In genomic region chr1:40390857-40391256, GRCh38 we compare ENCODE assay signal across 2 cellular contexts.
TF ChIP-seq lines count a peak whose summit lies in the region.

No MANE protein-coding gene starts in this region.

TF ChIP-seq in liver, 16 proteins besides CTCF, POLR2A, EP300 and RAD21:
- TF ChIP-seq, protein P1, sequence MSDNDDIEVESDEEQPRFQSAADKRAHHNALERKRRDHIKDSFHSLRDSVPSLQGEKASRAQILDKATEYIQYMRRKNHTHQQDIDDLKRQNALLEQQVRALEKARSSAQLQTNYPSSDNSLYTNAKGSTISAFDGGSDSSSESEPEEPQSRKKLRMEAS (IDR thresholded peaks at IDR 0.05) = no peak
- no peak for TF ChIP-seq FOXA2 (IDR thresholded peaks at IDR 0.05)
- no peak for TF ChIP-seq YY1 (IDR thresholded peaks at IDR 0.05)
- no peak for TF ChIP-seq NR2F2 (IDR thresholded peaks at IDR 0.05)
- TF ChIP-seq TAF1 (conservative IDR thresholded peaks at IDR 0.05) = no peak
- TF ChIP-seq GABPA (IDR thresholded peaks at IDR 0.05 in 1 of 2, conservative IDR thresholded peaks at IDR 0.05 in 1 of 2) = no peak
- TF ChIP-seq FOXA1 (IDR thresholded peaks at IDR 0.05) = peak; percentile 10
- no peak for TF ChIP-seq ATF3 (IDR thresholded peaks at IDR 0.05)
- no peak for TF ChIP-seq ZBTB33 (IDR thresholded peaks at IDR 0.05)
- peak in 1 of 2 donors; percentile 32 for TF ChIP-seq HNF4A (conservative IDR thresholded peaks at IDR 0.05)
- no peak for TF ChIP-seq SP1 (IDR thresholded peaks at IDR 0.05)
- peak in 1 of 2 donors; percentile 20 for TF ChIP-seq RXRA (IDR thresholded peaks at IDR 0.05)
- TF ChIP-seq EGR1 (IDR thresholded peaks at IDR 0.05; ENCODE audit: low read depth in 2 of 2) = no peak
- no peak for TF ChIP-seq JUND (IDR thresholded peaks at IDR 0.05)
- no peak for TF ChIP-seq REST (IDR thresholded peaks at IDR 0.05)
- TF ChIP-seq HNF4G (IDR thresholded peaks at IDR 0.05) = no peak

TF ChIP-seq in SK-N-SH, 30 proteins besides CTCF, POLR2A, EP300 and RAD21:
- TF ChIP-seq TCF12 (IDR thresholded peaks at IDR 0.05) (no peak), NRF1 (IDR thresholded peaks at IDR 0.05; ENCODE audit: low read depth, low read length) (no peak), POLR2AphosphoS5 (IDR thresholded peaks at IDR 0.05; ENCODE audit: low read depth, low read length) (no peak), RFX5 (IDR thresholded peaks at IDR 0.05; ENCODE audit: low read length) (no peak), GABPA (IDR thresholded peaks at IDR 0.05; ENCODE audit: low read depth) (no peak), SIN3A (IDR thresholded peaks at IDR 0.05; ENCODE audit: borderline replicate concordance, low read depth, low read length) (no peak), YY1 (IDR thresholded peaks at IDR 0.05; ENCODE audit: low read depth) (no peak), REST (IDR thresholded peaks at IDR 0.05; ENCODE audit: low read depth, low read length) (no peak), RXRA (IDR thresholded peaks at IDR 0.05; ENCODE audit: borderline replicate concordance, low read depth) (no peak), RCOR1 (IDR thresholded peaks at IDR 0.05; ENCODE audit: low read length) (no peak), FOXM1 (IDR thresholded peaks at IDR 0.05; ENCODE audit: low read depth) (no peak), ELF1 (IDR thresholded peaks at IDR 0.05) (no peak), IRF3 (IDR thresholded peaks at IDR 0.05; ENCODE audit: low read depth, low read length) (no peak)
- TF ChIP-seq, protein P2, sequence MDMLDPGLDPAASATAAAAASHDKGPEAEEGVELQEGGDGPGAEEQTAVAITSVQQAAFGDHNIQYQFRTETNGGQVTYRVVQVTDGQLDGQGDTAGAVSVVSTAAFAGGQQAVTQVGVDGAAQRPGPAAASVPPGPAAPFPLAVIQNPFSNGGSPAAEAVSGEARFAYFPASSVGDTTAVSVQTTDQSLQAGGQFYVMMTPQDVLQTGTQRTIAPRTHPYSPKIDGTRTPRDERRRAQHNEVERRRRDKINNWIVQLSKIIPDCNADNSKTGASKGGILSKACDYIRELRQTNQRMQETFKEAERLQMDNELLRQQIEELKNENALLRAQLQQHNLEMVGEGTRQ (IDR thresholded peaks at IDR 0.05; ENCODE audit: borderline replicate concordance, low read depth, low read length) = no peak
- TF ChIP-seq, protein P1 (IDR thresholded peaks at IDR 0.05; ENCODE audit: low read depth) = no peak
